In the genomic region with DNA sequence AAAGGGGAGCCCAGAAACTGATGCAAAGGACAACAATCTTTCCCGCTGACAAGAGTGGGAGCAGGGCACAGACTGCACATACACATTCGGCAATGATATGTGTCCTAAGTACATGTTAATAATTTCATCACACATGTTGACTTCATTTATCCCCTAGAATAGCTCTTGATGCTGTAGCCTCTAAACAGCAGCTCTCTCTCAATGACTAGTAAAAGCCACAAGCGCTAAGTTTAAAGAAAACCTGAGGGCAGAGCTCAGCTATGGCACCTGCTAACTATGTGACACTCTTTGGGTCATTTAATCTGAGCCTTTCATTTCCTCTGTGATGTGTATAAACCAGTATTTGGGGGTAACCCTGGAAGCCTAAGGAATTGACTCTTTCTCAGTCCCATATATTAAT, we compare ENCODE assay signal across 16 cellular contexts.
"Had no signal": no experiment of that assay in that cellular context is flagged by ENCODE, and none has a peak within 500 bp of the region (broad histone marks: within the 10 kb centered on the region; RNA-seq: fewer than 3 reads in every experiment).

No MANE protein-coding gene starts in this region.

- H3K4me1 ChIP-seq: adrenal gland, body of pancreas, lower lobe of right lung, testis had no signal

- H3K27ac ChIP-seq: adrenal gland, body of pancreas, lower lobe of right lung, testis had no signal

- ATAC-seq: activated T-helper 17 cell treated with anti-CD3 and anti-CD28 coated beads, Interleukin-2, amount 50 U/mL, for 72 hours; body of pancreas; natural killer cell; T-helper 17 cell had no signal

- H3K9me3 ChIP-seq: adrenal gland, body of pancreas, lower lobe of right lung, sigmoid colon, testis had no signal

- H3K27me3 ChIP-seq: adrenal gland, body of pancreas, sigmoid colon, testis had no signal

- H3K9me3 Mint-ChIP-seq: activated CD4-positive, alpha-beta T cell treated with anti-CD3 and anti-CD28 coated beads, Interleukin-2, amount 10 ng/mL, durations not matched to agents 7 days and 5 days; activated naive CD4-positive, alpha-beta T cell treated with anti-CD3 and anti-CD28 coated beads for 36 hours; activated T-helper 17 cell treated with anti-CD3 and anti-CD28 coated beads, Interleukin-2, amount 50 U/mL, for 72 hours; dendritic cell treated with granulocyte-macrophage colony-stimulating factor and Interleukin-4, amounts not matched to agents 40 ng/mL and 50 ng/mL, for 4 days; stimulated activated naive CD8-positive, alpha-beta T cell treated with anti-CD3 and anti-CD28 coated beads, Interleukin-15, amount 100 ng/mL, for 72 hours had no signal

- H3K36me3 ChIP-seq: adrenal gland, lower lobe of right lung, sigmoid colon had no signal

- H3K4me1 Mint-ChIP-seq: activated T-helper 17 cell treated with anti-CD3 and anti-CD28 coated beads, Interleukin-2, amount 50 U/mL, for 72 hours; stimulated activated naive CD8-positive, alpha-beta T cell treated with anti-CD3 and anti-CD28 coated beads, Interleukin-15, amount 100 ng/mL, for 72 hours had no signal

- DNase-seq: activated CD4-positive, alpha-beta T cell treated with anti-CD3 and anti-CD28 coated beads, Interleukin-2, amount 10 ng/mL, durations not matched to agents 7 days and 5 days; activated CD4-positive, CD25-positive, alpha-beta regulatory T cell; activated CD8-positive, alpha-beta memory T cell treated with anti-CD3 and anti-CD28 coated beads for 24 hours; activated naive CD4-positive, alpha-beta T cell treated with anti-CD3 and anti-CD28 coated beads for 36 hours; erythroblast; lower lobe of right lung; natural killer cell; stimulated activated CD4-positive, alpha-beta T cell treated with anti-CD3 and anti-CD28 coated beads, Interleukin-4, amount 100 ng/mL, for 24 hours; stimulated activated naive CD8-positive, alpha-beta T cell treated with anti-CD3 and anti-CD28 coated beads, Interleukin-15, amount 100 ng/mL, for 72 hours; T-helper 17 cell; testis had no signal

- H3K27ac Mint-ChIP-seq: activated CD4-positive, alpha-beta T cell treated with anti-CD3 and anti-CD28 coated beads, Interleukin-2, amount 10 ng/mL, durations not matched to agents 7 days and 5 days; activated naive CD4-positive, alpha-beta T cell treated with anti-CD3 and anti-CD28 coated beads for 36 hours; activated T-helper 17 cell treated with anti-CD3 and anti-CD28 coated beads, Interleukin-2, amount 50 U/mL, for 72 hours; dendritic cell treated with granulocyte-macrophage colony-stimulating factor and Interleukin-4, amounts not matched to agents 40 ng/mL and 50 ng/mL, for 4 days; natural killer cell; stimulated activated naive CD8-positive, alpha-beta T cell treated with anti-CD3 and anti-CD28 coated beads, Interleukin-15, amount 100 ng/mL, for 72 hours; T-helper 17 cell had no signal

- H3K4me3 ChIP-seq: adrenal gland, body of pancreas, lower lobe of right lung, sigmoid colon, testis had no signal

- H3K4me3 Mint-ChIP-seq: activated CD4-positive, alpha-beta T cell treated with anti-CD3 and anti-CD28 coated beads, Interleukin-2, amount 10 ng/mL, durations not matched to agents 7 days and 5 days; activated naive CD4-positive, alpha-beta T cell treated with anti-CD3 and anti-CD28 coated beads for 36 hours; activated T-helper 17 cell treated with anti-CD3 and anti-CD28 coated beads, Interleukin-2, amount 50 U/mL, for 72 hours; dendritic cell treated with granulocyte-macrophage colony-stimulating factor and Interleukin-4, amounts not matched to agents 40 ng/mL and 50 ng/mL, for 4 days; natural killer cell; stimulated activated naive CD8-positive, alpha-beta T cell treated with anti-CD3 and anti-CD28 coated beads, Interleukin-15, amount 100 ng/mL, for 72 hours; T-helper 17 cell had no signal

- H3K36me3 Mint-ChIP-seq: natural killer cell had no signal
